Comparison of ENCODE assay signal across 8 cellular contexts in genomic region chr10:17023386-17024298, GRCh38.
DNase-seq lines count a peak whose midpoint lies in the region; ATAC-seq and TF ChIP-seq lines count a peak whose summit lies in the region.

No MANE protein-coding gene starts in this region.

- H3K27ac Mint-ChIP-seq in CD4-positive, alpha-beta memory T cell, result peak overlapping the region; percentile 92 to 100 (median 99)
- H3K27ac Mint-ChIP-seq in stimulated activated memory B cell treated with anti-CD40 and anti-IgM and Interleukin-4, amounts not matched to agents 10 μg/mL and 1 μg/mL and 100 μg/mL, for 72 hours, result peak overlapping the region; percentile 79

- peak overlapping the region; percentile 19 for H2BK15ac ChIP-seq in mesendoderm (replicated peaks; ENCODE audit: low read depth)

- peak overlapping the region; percentile 30 for H3K18ac ChIP-seq in mesendoderm (ENCODE audit: low read length)

- peak overlapping the region in 1 of 2 donors; percentile 4 for H3K4me3 ChIP-seq in CD4-positive, alpha-beta memory T cell (ENCODE audit: low read length in 2 of 2)
- H3K4me3 ChIP-seq in Jurkat, Clone E6-1 (ENCODE audit: low read length), result peak overlapping the region; percentile 14
- H3K4me3 ChIP-seq in colonic mucosa, result no peak overlapping the region
- H3K4me3 ChIP-seq in mesendoderm (ENCODE audit: low read length), result no peak overlapping the region

- no peaks in the 10 kb centered on the region for H3K79me2 ChIP-seq in mesendoderm (ENCODE audit: control insufficient read depth, insufficient read depth, low read length)

- no peak for TF ChIP-seq CTCF in colonic mucosa (IDR thresholded peaks at IDR 0.05)

- peaks cover 46 to 76% (median 57%) of the 10 kb centered on the region in 4 donors for H3K4me1 Mint-ChIP-seq in CD4-positive, alpha-beta memory T cell
- H3K4me1 Mint-ChIP-seq in stimulated activated memory B cell treated with anti-CD40 and anti-IgM and Interleukin-4, amounts not matched to agents 10 μg/mL and 1 μg/mL and 100 μg/mL, for 72 hours, result peaks cover 35% of the 10 kb centered on the region

- peaks cover 63% of the 10 kb centered on the region for H3K4me1 ChIP-seq in CD4-positive, alpha-beta memory T cell (ENCODE audit: insufficient read depth, low read length)
- no peaks in the 10 kb centered on the region for H3K4me1 ChIP-seq in colonic mucosa
- H3K4me1 ChIP-seq in mesendoderm (ENCODE audit: control insufficient read depth, low read depth, low read length), result peaks cover 5% of the 10 kb centered on the region

- CTCF ChIA-PET in CD4-positive, alpha-beta memory T cell (lab: Charles Lee; ENCODE audit: partially characterized antibody), result interaction anchor here (1.8 to 2.2 kb wide), 3 partner anchors 13 to 205 kb away, joined by 5 to 13 read pairs (median 5); no protein-coding TSS in a partner anchor

- H4K5ac ChIP-seq in mesendoderm (ENCODE audit: low read length), result no peak overlapping the region

- intact Hi-C loops in CD4-positive, alpha-beta memory T cell (cut with micrococcal nuclease), result loop anchor here (1.0 to 10.0 kb wide), 4 partner anchors 178 to 1631 kb away; partner anchors contain the start of genes ARL5B, NSUN6, RSU1 and TRDMT1
- intact Hi-C loops in colonic mucosa (cut with DNase I), result no loop called here

- H3K27ac ChIP-seq in CD4-positive, alpha-beta memory T cell (ENCODE audit: low read depth, low read length), result peak overlapping the region; percentile 88
- H3K27ac ChIP-seq in colonic mucosa (peak overlapping the region; percentile 53), mesendoderm (ENCODE audit: low read depth, low read length) (peak overlapping the region; percentile 47)

- no peak overlapping the region for H3K23ac ChIP-seq in mesendoderm (ENCODE audit: low read length)

- no peaks in the 10 kb centered on the region for H3K9me3 ChIP-seq in CD4-positive, alpha-beta memory T cell (ENCODE audit: control insufficient read depth in 1 of 2, low read length in 2 of 2)
- H3K9me3 ChIP-seq in colonic mucosa, result no peaks in the 10 kb centered on the region

- H3K9ac ChIP-seq in colonic mucosa (ENCODE audit: low read depth in 2 of 2, low read length in 2 of 2) (no peak overlapping the region), mesendoderm (ENCODE audit: low read length) (no peak overlapping the region)

- WGBS in mesendoderm (ENCODE audit: extremely low coverage, insufficient coverage, low lambda C conversion rate), result no CpG with 5 or more reads among the region's 13 CpGs

- ATAC-seq in GM21529 (IDR thresholded peaks at IDR 0.05; ENCODE audit: unreplicated experiment), result peak; percentile 94
- ATAC-seq in stimulated activated memory B cell treated with anti-CD40 and anti-IgM and Interleukin-4, amounts not matched to agents 10 μg/mL and 1 μg/mL and 100 μg/mL, for 72 hours, result peak; percentile 93

- no peak overlapping the region for H2AK5ac ChIP-seq in mesendoderm (ENCODE audit: low read length)

- no peaks in the 10 kb centered on the region for H3K36me3 ChIP-seq in CD4-positive, alpha-beta memory T cell (ENCODE audit: insufficient read depth, low read length)
- H3K36me3 ChIP-seq in colonic mucosa, result no peaks in the 10 kb centered on the region
- no peaks in the 10 kb centered on the region for H3K36me3 ChIP-seq in mesendoderm (ENCODE audit: control insufficient read depth, insufficient read depth, low read length)

- H3K56ac ChIP-seq in mesendoderm (ENCODE audit: low read length), result no peak overlapping the region

- H3K79me1 ChIP-seq in mesendoderm (ENCODE audit: low read length), result no peaks in the 10 kb centered on the region

- peaks cover 0 to 4% of the 10 kb centered on the region in 2 donors for H3K36me3 Mint-ChIP-seq in CD4-positive, alpha-beta memory T cell
- H3K36me3 Mint-ChIP-seq in stimulated activated memory B cell treated with anti-CD40 and anti-IgM and Interleukin-4, amounts not matched to agents 10 μg/mL and 1 μg/mL and 100 μg/mL, for 72 hours, result peaks cover 8% of the 10 kb centered on the region

- H3K4me2 ChIP-seq in mesendoderm (ENCODE audit: low read length), result no peak overlapping the region

- no peak overlapping the region for H2BK5ac ChIP-seq in mesendoderm (ENCODE audit: low read length)

- peak overlapping the region; percentile 73 for H2BK120ac ChIP-seq in mesendoderm (ENCODE audit: low read depth, low read length)

- no peak overlapping the region for H4K8ac ChIP-seq in mesendoderm (ENCODE audit: low read depth, low read length)

- POLR2A ChIA-PET in CD4-positive, alpha-beta memory T cell (lab: Charles Lee; ENCODE audit: partially characterized antibody), result interaction anchor here (0.6 to 7.2 kb wide), 9 partner anchors 10 to 273 kb away, joined by 3 to 98 read pairs (median 4); partner anchors contain the start of genes RSU1, TRDMT1 and VIM

- H3K9me3 Mint-ChIP-seq in CD4-positive, alpha-beta memory T cell, result peaks cover 0 to 2% (median 0%) of the 10 kb centered on the region in 8 donors
- peaks cover 5% of the 10 kb centered on the region for H3K9me3 Mint-ChIP-seq in stimulated activated memory B cell treated with anti-CD40 and anti-IgM and Interleukin-4, amounts not matched to agents 10 μg/mL and 1 μg/mL and 100 μg/mL, for 72 hours

- peak overlapping the region; percentile 6 to 74 (median 54) for H3K4me3 Mint-ChIP-seq in CD4-positive, alpha-beta memory T cell
- peak overlapping the region; percentile 42 for H3K4me3 Mint-ChIP-seq in stimulated activated memory B cell treated with anti-CD40 and anti-IgM and Interleukin-4, amounts not matched to agents 10 μg/mL and 1 μg/mL and 100 μg/mL, for 72 hours

- peak; percentile 87 to 96 (median 91) for DNase-seq in CD4-positive, alpha-beta memory T cell
- peak; percentile 89 for DNase-seq in Jurkat, Clone E6-1 (ENCODE audit: low read depth, low spot score)
- peak; percentile 42 for DNase-seq in activated CD4-positive, CD25-positive, alpha-beta regulatory T cell treated with anti-CD3 and anti-CD28 coated beads, Interleukin-2, amount 50 U/mL, for 72 hours
- DNase-seq in colonic mucosa (peak; percentile 57), mesendoderm (peak; percentile 93), medulla oblongata (ENCODE audit: extremely low spot score) (no peak)

- no peaks in the 10 kb centered on the region for H3K27me3 ChIP-seq in CD4-positive, alpha-beta memory T cell (ENCODE audit: insufficient read depth, low read length)
- no peaks in the 10 kb centered on the region for H3K27me3 ChIP-seq in colonic mucosa
- H3K27me3 ChIP-seq in mesendoderm (ENCODE audit: insufficient read depth, low read length, poor library complexity), result no peaks in the 10 kb centered on the region

- peak overlapping the region; percentile 12 for H3K4ac ChIP-seq in mesendoderm (ENCODE audit: low read depth, low read length)

- no peaks in the 10 kb centered on the region for H3K27me3 Mint-ChIP-seq in CD4-positive, alpha-beta memory T cell
- H3K27me3 Mint-ChIP-seq in stimulated activated memory B cell treated with anti-CD40 and anti-IgM and Interleukin-4, amounts not matched to agents 10 μg/mL and 1 μg/mL and 100 μg/mL, for 72 hours, result no peaks in the 10 kb centered on the region
